ENCODE assay signal across 23 cellular contexts in genomic region chr19:20279516-20279915, GRCh38.
DNase-seq lines count a peak whose midpoint lies in the region; ATAC-seq and TF ChIP-seq lines count a peak whose summit lies in the region.
"Had no signal": no experiment of that assay in that cellular context is flagged by ENCODE, and none has a peak within 500 bp of the region (broad histone marks: within the 10 kb centered on the region; RNA-seq: fewer than 3 reads in every experiment).

No MANE protein-coding gene starts in this region.

- no peak for ATAC-seq in GM21528 (IDR thresholded peaks at IDR 0.05; ENCODE audit: low FRiP score, unreplicated experiment)
- ATAC-seq: GM12878, HCT116, Panc1 had no signal

- no peaks in the 10 kb centered on the region for H3K9me3 ChIP-seq in testis
- H3K9me3 ChIP-seq: Caco-2 had no signal

- no peaks in the 10 kb centered on the region for H3K27me3 ChIP-seq in testis

- H3K27ac ChIP-seq in temporal lobe (ENCODE audit: low read depth, low read length) (peak overlapping the region; percentile 96), testis (no peak overlapping the region)
- H3K27ac ChIP-seq: KMS-11 had no signal

- no peak for TF ChIP-seq CTCF in testis (IDR thresholded peaks at IDR 0.05)

- DNase-seq in anterior cingulate cortex (lab: John Stamatoyannopoulos, UW) (peak in 38 of 58 donors; percentile 1 to 83 (median 38)), hippocampal formation (lab: John Stamatoyannopoulos, UW) (peak; percentile 54 to 60), nucleus accumbens (lab: John Stamatoyannopoulos, UW) (peak in 47 of 56 donors; percentile 5 to 79 (median 51)), testis (no peak), T-helper 2 cell (no peak)
- DNase-seq: Caco-2; CD4-positive, alpha-beta memory T cell; DMS 273 treated with DMSO at 0.1 percent for 48 hours; DND-41; IMR-90; NCI-H1092 treated with DMSO at 0.1 percent for 48 hours; NCI-H146; NCI-H2029; NCI-H2227 treated with DMSO at 0.1 percent for 48 hours; NCI-H510A; NCI-H774; SIG-M5 had no signal

- no peaks in the 10 kb centered on the region for H3K4me1 ChIP-seq in testis
- H3K4me1 ChIP-seq: Caco-2 had no signal

- no peaks in the 10 kb centered on the region for H3K36me3 ChIP-seq in testis (ENCODE audit: low read depth, missing control alignments)

- TF ChIP-seq POLR2A in testis (IDR thresholded peaks at IDR 0.05), result no peak

- 65 to 76% methylated on average over 4 of the region's 4 CpGs for WGBS in testis, 2 donors

- H3K4me3 ChIP-seq in testis, result no peak overlapping the region
- H3K4me3 ChIP-seq: GM12878 had no signal

- intact Hi-C loops in testis (cut with DNase I; ENCODE audit: low total_unique reads), result no loop called here

Comparison
In these comparisons a context has a peak if more than half of its experiments do, and no peak if none do; other contexts are left out.
1. DNase-seq: peak in anterior cingulate cortex (38 of 58), hippocampal formation (2 of 2) and nucleus accumbens (47 of 56); none in testis (single experiment) and T-helper 2 cell (0 of 5).